ENCODE assay signal across 33 cellular contexts in the genomic region with DNA sequence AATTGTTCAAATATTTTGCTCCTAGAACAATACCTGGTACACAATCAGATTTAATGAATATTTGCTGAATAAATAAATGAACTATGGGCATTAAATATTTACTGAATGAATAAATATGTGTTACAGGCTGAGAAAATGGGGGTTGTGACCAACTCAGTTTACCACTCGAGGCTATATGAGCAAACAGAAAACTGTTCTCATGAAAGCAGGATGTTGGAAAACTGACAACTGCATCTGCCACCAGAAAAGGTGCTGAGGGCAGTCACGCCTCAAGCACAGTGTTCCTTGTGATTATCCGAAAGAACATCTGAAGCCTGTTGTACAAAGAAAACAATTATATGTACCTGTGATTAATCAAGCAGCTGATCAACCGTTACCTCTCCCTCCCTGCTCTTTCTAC. TPM values are rescaled to one million over a fixed set of nuclear protein-coding genes. Genes with fewer than 3 reads are reported as not detected.
DNase-seq lines count a peak whose midpoint lies in the region; ATAC-seq and TF ChIP-seq lines count a peak whose summit lies in the region.
"Had no signal": no experiment of that assay in that cellular context is flagged by ENCODE, and none has a peak within 500 bp of the region (broad histone marks: within the 10 kb centered on the region; RNA-seq: fewer than 3 reads in every experiment).

No MANE protein-coding gene starts in this region.

- intact Hi-C loops in CD4-positive, alpha-beta memory T cell (cut with micrococcal nuclease): no loop called here

- H3K27me3 Mint-ChIP-seq in CD4-positive, alpha-beta memory T cell: peaks cover 14 to 26% of the 10 kb centered on the region in 2 donors

- H3K4me1 Mint-ChIP-seq in CD4-positive, alpha-beta memory T cell: peaks cover 0 to 1% (median 0%) of the 10 kb centered on the region in 4 donors
- H3K4me1 Mint-ChIP-seq: activated B cell treated with CpG ODN at 0.5 μM for 24 hours; CD14-positive monocyte; IgD-negative memory B cell; nephron; stimulated activated naive B cell treated with anti-CD40 and anti-IgM and Interleukin-4, amounts not matched to agents 10 μg/mL and 1 μg/mL and 100 μg/mL, for 72 hours had no signal

- no peak overlapping the region for H3K27ac ChIP-seq in CD4-positive, alpha-beta memory T cell (ENCODE audit: low read depth, low read length)
- no peak overlapping the region for H3K27ac ChIP-seq in RWPE1
- H3K27ac ChIP-seq: ascending aorta, ovary, testis, vagina had no signal

- peaks cover 0 to 19% (median 11%) of the 10 kb centered on the region in 8 donors for H3K9me3 Mint-ChIP-seq in CD4-positive, alpha-beta memory T cell

- no peak overlapping the region for H3K4me3 ChIP-seq in CD4-positive, alpha-beta memory T cell (ENCODE audit: low read length in 2 of 2)
- H3K4me3 ChIP-seq: ascending aorta, ovary, testis, vagina had no signal

- H3K9me3 ChIP-seq in CD4-positive, alpha-beta memory T cell (ENCODE audit: control insufficient read depth in 1 of 2, low read length in 2 of 2): no peaks in the 10 kb centered on the region
- H3K9me3 ChIP-seq: ovary, testis, vagina had no signal

- H3K36me3 ChIP-seq in CD4-positive, alpha-beta memory T cell (ENCODE audit: insufficient read depth, low read length): no peaks in the 10 kb centered on the region
- H3K36me3 ChIP-seq: ascending aorta, ovary, vagina had no signal

- CTCF ChIA-PET in CD4-positive, alpha-beta memory T cell (lab: Charles Lee; ENCODE audit: partially characterized antibody): interaction anchor here (0.6 kb wide), 1 partner anchor 141 kb away, joined by 4 read pairs; no protein-coding TSS in a partner anchor
- CTCF ChIA-PET in RWPE1 (lab: Yijun Ruan, JAX): no interaction called here

- no peak for ATAC-seq in GM21619 (IDR thresholded peaks at IDR 0.05; ENCODE audit: unreplicated experiment)
- ATAC-seq: right cardiac atrium; stimulated activated naive B cell treated with anti-CD40 and anti-IgM and Interleukin-4, amounts not matched to agents 10 μg/mL and 1 μg/mL and 100 μg/mL, for 72 hours had no signal

- peak; percentile 32 for DNase-seq in COLO668 (lab: John Stamatoyannopoulos, UW; ENCODE audit: unreplicated experiment)
- DNase-seq in DMS53 treated with DMSO at 0.1 percent for 48 hours (lab: John Stamatoyannopoulos, UW; ENCODE audit: unreplicated experiment): peak; percentile 62
- DNase-seq in NCI-H748 treated with DMSO at 0.1 percent for 48 hours (lab: John Stamatoyannopoulos, UW): peak; percentile 96
- peak; percentile 16 for DNase-seq in foreskin melanocyte
- DNase-seq in CD4-positive, alpha-beta memory T cell: no peak
- no peak for DNase-seq in RWPE1 (ENCODE audit: low spot score)
- DNase-seq: activated B cell treated with CpG ODN at 0.5 μM for 24 hours; activated CD4-positive, alpha-beta T cell treated with anti-CD3 and anti-CD28 coated beads, Interleukin-2, amount 50 U/mL, for 4 hours; activated CD8-positive, alpha-beta memory T cell treated with anti-CD3 and anti-CD28 coated beads, Interleukin-2, amount 50 U/mL, for 4 hours; central memory CD4-positive, alpha-beta T cell; islet precursor cell; NCI-H1694 treated with DMSO at 0.1 percent for 48 hours; NCI-H446; ovary; right cardiac atrium; stimulated activated CD4-positive, alpha-beta T cell treated with anti-CD3 and anti-CD28 coated beads, Interleukin-4, amount 100 ng/mL, for 1 hour; stimulated activated naive B cell treated with anti-CD40 and anti-IgM and Interleukin-4, amounts not matched to agents 10 μg/mL and 1 μg/mL and 100 μg/mL, for 72 hours; T-helper 9 cell; testis had no signal

- no peaks in the 10 kb centered on the region for H3K27me3 ChIP-seq in CD4-positive, alpha-beta memory T cell (ENCODE audit: insufficient read depth, low read length)
- H3K27me3 ChIP-seq: ascending aorta, ovary, testis, vagina had no signal

- H3K27ac Mint-ChIP-seq in CD4-positive, alpha-beta memory T cell: no peak overlapping the region
- H3K27ac Mint-ChIP-seq: activated B cell treated with CpG ODN at 0.5 μM for 24 hours; activated naive CD8-positive, alpha-beta T cell; activated T-helper 2 cell treated with anti-CD3 and anti-CD28 coated beads, Interferon-gamma antibody, Interleukin-2, Interleukin-4, amounts not matched to agents 10 μg/mL and 5 μg/mL and 100 μg/mL, durations not matched to agents 14 hours and 24 hours and 36 hours; CD14-positive monocyte; dendritic cell treated with granulocyte-macrophage colony-stimulating factor and Interleukin-4, amounts not matched to agents 40 ng/mL and 50 ng/mL, for 4 days; IgD-negative memory B cell; nephron; stimulated activated naive B cell treated with anti-CD40 and anti-IgM and Interleukin-4, amounts not matched to agents 10 μg/mL and 1 μg/mL and 100 μg/mL, for 72 hours had no signal

- H3K36me3 Mint-ChIP-seq in CD4-positive, alpha-beta memory T cell: no peaks in the 10 kb centered on the region
- H3K36me3 Mint-ChIP-seq: CD14-positive monocyte, IgD-negative memory B cell had no signal

- TF ChIP-seq CTCF in RWPE1 (conservative IDR thresholded peaks at IDR 0.05; ENCODE audit: low read depth): no peak

- no peaks in the 10 kb centered on the region for H3K4me1 ChIP-seq in CD4-positive, alpha-beta memory T cell (ENCODE audit: insufficient read depth, low read length)
- H3K4me1 ChIP-seq: ascending aorta, testis had no signal

- POLR2A ChIA-PET in CD4-positive, alpha-beta memory T cell (lab: Charles Lee; ENCODE audit: partially characterized antibody): no interaction called here
- POLR2A ChIA-PET in RWPE1 (lab: Yijun Ruan, JAX; ENCODE audit: low non-redundant PET): no interaction called here

- H3K4me3 Mint-ChIP-seq in CD4-positive, alpha-beta memory T cell: no peak overlapping the region
- H3K4me3 Mint-ChIP-seq: activated B cell treated with CpG ODN at 0.5 μM for 24 hours; activated naive CD8-positive, alpha-beta T cell; dendritic cell treated with granulocyte-macrophage colony-stimulating factor and Interleukin-4, amounts not matched to agents 40 ng/mL and 50 ng/mL, for 4 days; IgD-negative memory B cell; nephron; stimulated activated naive B cell treated with anti-CD40 and anti-IgM and Interleukin-4, amounts not matched to agents 10 μg/mL and 1 μg/mL and 100 μg/mL, for 72 hours had no signal

RNA-seq across cellular contexts. Expression of gene KLK13, which starts 6.1 kb away (rescaled TPM):
- total RNA-seq in CD4-positive, alpha-beta memory T cell: not detected
- polyA plus RNA-seq in CD4-positive, alpha-beta memory T cell: not detected
- total RNA-seq: activated B cell treated with CpG ODN at 0.5 μM for 24 hours; activated T-helper 2 cell treated with anti-CD3 and anti-CD28 coated beads, Interferon-gamma antibody, Interleukin-2, Interleukin-4, amounts not matched to agents 10 μg/mL and 5 μg/mL and 100 μg/mL, durations not matched to agents 14 hours and 24 hours and 36 hours; ascending aorta; G401; glomerular endothelial cell; liver; M059J; mononuclear cell; right cardiac atrium had no signal
- polyA plus RNA-seq: CD14-positive monocyte, IgD-negative memory B cell, liver had no signal

RNA-seq across cellular contexts. Expression of gene KLK14, which starts 11.7 kb away (rescaled TPM):
- 1 to 10 TPM in 1 of 2 experiments, not detected in 1; 1.1 TPM for total RNA-seq in CD4-positive, alpha-beta memory T cell
- polyA plus RNA-seq in CD4-positive, alpha-beta memory T cell: not detected
- total RNA-seq: ascending aorta, G401, glomerular endothelial cell, liver, M059J, vagina had no signal
- polyA plus RNA-seq: CD14-positive monocyte, IgD-negative memory B cell, right cardiac atrium had no signal

RNA-seq across cellular contexts. Expression of gene KLK12, which starts 36.2 kb away (rescaled TPM):
- total RNA-seq in CD4-positive, alpha-beta memory T cell: not detected
- not detected for polyA plus RNA-seq in CD4-positive, alpha-beta memory T cell
- total RNA-seq: activated B cell treated with CpG ODN at 0.5 μM for 24 hours; activated T-helper 2 cell treated with anti-CD3 and anti-CD28 coated beads, Interferon-gamma antibody, Interleukin-2, Interleukin-4, amounts not matched to agents 10 μg/mL and 5 μg/mL and 100 μg/mL, durations not matched to agents 14 hours and 24 hours and 36 hours; ascending aorta; G401; glomerular endothelial cell; liver; M059J; mononuclear cell; ovary; right cardiac atrium had no signal
- polyA plus RNA-seq: CD14-positive monocyte, IgD-negative memory B cell, liver, ovary, right cardiac atrium had no signal

RNA-seq across cellular contexts. Expression of gene CTU1, which starts 37.2 kb away (rescaled TPM):
- 10 to 100 TPM; 11.4 TPM for total RNA-seq in CD4-positive, alpha-beta memory T cell
- polyA plus RNA-seq in CD4-positive, alpha-beta memory T cell: 1 to 10 TPM; 1.4 to 9.2 TPM

RNA-seq across cellular contexts. Expression of gene KLK11, which starts 44.6 kb away (rescaled TPM):
- total RNA-seq in CD4-positive, alpha-beta memory T cell: not detected
- not detected for polyA plus RNA-seq in CD4-positive, alpha-beta memory T cell
- total RNA-seq: activated B cell treated with CpG ODN at 0.5 μM for 24 hours; activated T-helper 2 cell treated with anti-CD3 and anti-CD28 coated beads, Interferon-gamma antibody, Interleukin-2, Interleukin-4, amounts not matched to agents 10 μg/mL and 5 μg/mL and 100 μg/mL, durations not matched to agents 14 hours and 24 hours and 36 hours; ascending aorta; G401; glomerular endothelial cell; M059J; mononuclear cell had no signal
- polyA plus RNA-seq: CD14-positive monocyte, IgD-negative memory B cell had no signal

Comparison
In these comparisons a context has a peak if more than half of its experiments do, and no peak if none do; other contexts are left out.
1. DNase-seq: peak in COLO668 (single experiment), DMS53 treated with DMSO at 0.1 percent for 48 hours (single experiment), NCI-H748 treated with DMSO at 0.1 percent for 48 hours (single experiment) and foreskin melanocyte (single experiment); none in CD4-positive, alpha-beta memory T cell (0 of 5) and RWPE1 (single experiment).